ENCODE assay signal across 8 cellular contexts in the genomic region with DNA sequence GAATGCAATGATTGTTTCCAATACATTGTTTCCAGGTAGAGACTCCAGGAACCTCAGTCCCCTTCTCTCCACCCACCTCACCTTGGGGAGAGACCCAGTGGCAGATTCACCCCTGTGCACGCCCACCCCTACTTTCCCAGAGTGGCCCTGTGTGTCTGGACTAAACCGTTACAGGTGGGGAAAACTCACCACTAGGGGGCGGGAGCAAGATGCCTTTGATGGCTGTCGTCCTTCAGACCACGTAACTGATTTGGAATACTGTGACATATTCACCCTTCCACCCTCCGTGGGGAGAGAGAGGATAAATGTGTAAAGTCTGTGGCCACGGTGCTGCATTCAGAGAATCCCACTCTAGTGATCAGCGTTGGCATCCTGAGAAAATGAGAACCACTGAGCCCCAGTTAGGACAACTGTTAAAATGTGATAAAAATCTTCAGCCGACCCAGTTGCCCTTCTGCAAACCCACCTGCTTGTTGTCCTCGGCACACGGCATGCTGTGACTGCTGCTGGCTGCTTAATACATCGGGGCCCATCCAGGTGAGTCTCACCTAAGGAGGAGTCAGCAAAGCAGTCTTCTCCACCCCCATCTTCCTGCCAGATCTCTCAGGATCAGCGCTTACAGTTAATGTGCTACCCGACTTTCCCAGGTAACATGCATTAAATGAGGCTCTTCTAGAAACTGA. TPM values are rescaled to one million over a fixed set of nuclear protein-coding genes. Genes with fewer than 3 reads are reported as not detected.
A peak's percentile ranks its signal among the peaks of the same experiment; 100 is the strongest.
DNase-seq lines count a peak whose midpoint lies in the region; ATAC-seq lines count a peak whose summit lies in the region.

No MANE protein-coding gene starts in this region.

- ATAC-seq in GM19468 (IDR thresholded peaks at IDR 0.05; ENCODE audit: extremely low read depth, unreplicated experiment) (peak; percentile 66), Right ventricle myocardium inferior (peak; percentile 85)

- intact Hi-C loops in Right ventricle myocardium inferior (cut with DNase I), result loop anchor here (1.0 to 5.0 kb wide), 2 partner anchors 161 to 207 kb away; a partner anchor contains a TSS
- intact Hi-C loops in posterior vena cava (cut with DNase I), result loop anchor here (5.0 to 10.0 kb wide), 2 partner anchors 155 to 162 kb away; a partner anchor contains a TSS

- peak; percentile 31 for DNase-seq in CMK (ENCODE audit: low read depth)
- peak; percentile 42 to 79 for DNase-seq in Kasumi-1 (lab: John Stamatoyannopoulos, UW)
- peak; percentile 65 for DNase-seq in SK-N-DZ (ENCODE audit: low spot score)
- DNase-seq in activated naive CD4-positive, alpha-beta T cell treated with anti-CD3 and anti-CD28 coated beads, Interleukin-2, amount 50 U/mL, for 16 hours, result peak; percentile 77
- DNase-seq in Right ventricle myocardium inferior (ENCODE audit: missing footprints), result peak; percentile 73
- peak; percentile 90 for DNase-seq in posterior vena cava (ENCODE audit: low spot score)
- peak; percentile 82 for DNase-seq in ureter (ENCODE audit: low spot score)

RNA-seq across cellular contexts. Expression of a gene that starts 41.5 kb away (rescaled TPM):
- polyA plus RNA-seq in SK-N-DZ (2014; cell fraction: cytosol; rRNA removed), result 10.8 and 13.0 TPM in 2 replicates
- 11.3 and 15.0 TPM in 2 replicates for polyA plus RNA-seq in SK-N-DZ (2014; cell fraction: nucleus; rRNA removed)
- total RNA-seq in Right ventricle myocardium inferior (14.3 TPM), posterior vena cava (10 to 100 TPM; 15.1 to 18.9 TPM), ureter (9.7 TPM)

Comparison
In these comparisons a context has a peak if more than half of its experiments do, and no peak if none do; other contexts are left out.
1. Peak in every context shown above with its lines: DNase-seq and ATAC-seq.
2. DNase-seq: peak in every context shown above with its lines; median percentile 90 in posterior vena cava; 82 in ureter; 77 in activated naive CD4-positive, alpha-beta T cell treated with anti-CD3 and anti-CD28 coated beads, Interleukin-2, amount 50 U/mL, for 16 hours; 73 in Right ventricle myocardium inferior; 65 in SK-N-DZ; 60 in Kasumi-1; 31 in CMK.